18 cellular contexts compared by ENCODE assay signal in the genomic region with DNA sequence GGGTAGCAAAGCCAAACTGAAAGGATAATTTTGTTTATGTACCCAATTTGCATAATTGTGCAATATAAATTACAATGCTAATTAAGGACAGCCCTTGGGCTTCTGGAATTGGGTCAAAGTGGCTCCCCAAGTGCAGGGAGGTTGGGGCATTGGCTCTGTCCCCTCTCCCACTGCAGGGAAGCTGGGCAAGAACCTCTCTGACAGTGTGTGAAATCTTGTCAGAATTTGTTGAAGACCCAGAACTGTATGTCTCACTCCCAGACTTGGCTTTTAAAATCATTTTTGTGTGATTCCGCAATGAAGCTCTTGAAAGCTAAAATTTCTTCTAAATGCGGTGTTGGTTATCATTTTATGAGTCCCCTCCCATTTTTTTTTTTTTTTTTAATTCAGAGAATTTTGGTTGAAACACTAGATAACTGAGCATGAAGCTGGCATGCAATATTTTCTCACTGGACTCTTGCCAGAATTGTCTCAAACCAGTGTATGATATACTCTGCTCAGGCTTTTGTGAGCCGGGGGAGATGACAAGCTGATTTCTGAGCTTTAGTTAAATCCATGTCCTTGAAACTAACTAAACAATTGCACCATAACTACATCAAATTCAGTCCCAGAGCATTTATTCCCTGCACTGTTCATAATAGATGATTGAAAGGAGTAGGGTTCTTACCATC.
DNase-seq lines count a peak whose midpoint lies in the region; ATAC-seq, FAIRE-seq and TF ChIP-seq lines count a peak whose summit lies in the region.
"Had no signal": no experiment of that assay in that cellular context is flagged by ENCODE, and none has a peak within 500 bp of the region (broad histone marks: within the 10 kb centered on the region; RNA-seq: fewer than 3 reads in every experiment).

No MANE protein-coding gene starts in this region.

- ATAC-seq in GM21576 (IDR thresholded peaks at IDR 0.05; ENCODE audit: unreplicated experiment) = no peak
- ATAC-seq: foreskin keratinocyte, SK-N-SH treated with all-trans-retinoic acid at 6 μM for 48 hours had no signal

- TF ChIP-seq CTCF in H1 (IDR thresholded peaks at IDR 0.05; ENCODE audit: control extremely low read depth in 1 of 3, insufficient read depth in 1 of 3, low read depth in 1 of 3, low read length in 3 of 3) (no peak), mesothelial cell of epicardium (IDR thresholded peaks at IDR 0.05; ENCODE audit: unreplicated experiment) (no peak), nephron progenitor cell (IDR thresholded peaks at IDR 0.05) (no peak)

- no peaks in the 10 kb centered on the region for H3K9me3 Mint-ChIP-seq in mesothelial cell of epicardium
- no peaks in the 10 kb centered on the region for H3K9me3 Mint-ChIP-seq in nephron progenitor cell

- no peak overlapping the region for H3K4ac ChIP-seq in H1 (replicated peaks; ENCODE audit: insufficient read length, low read depth, low read length)

- H3K4me3 ChIP-seq in HAP-1 (no peak overlapping the region), H1 (ENCODE audit: extremely low read depth in 1 of 4, insufficient read depth in 2 of 4, low read depth in 3 of 4, low read length in 4 of 4) (peak overlapping the region in 1 of 4 experiments; percentile 2; a peak in 1 of 8 replicates)
- H3K4me3 ChIP-seq: skin epidermis had no signal

- no peak overlapping the region for H4K8ac ChIP-seq in H1 (ENCODE audit: extremely low read depth, insufficient read depth, low read length)

- WGBS in H1 (ENCODE audit: extremely low coverage in 1 of 2, insufficient coverage in 1 of 2, insufficient read length in 1 of 2, insufficient replicate concordance in 2 of 2, low coverage in 1 of 2, low lambda C conversion rate in 2 of 2, missing lambda C conversion rate in 1 of 2), 2 experiments = 96% methylated on average over 3 of the region's 3 CpGs; no CpG with 5 or more reads in 1 of the 2 experiments

- no peaks in the 10 kb centered on the region for H3K79me2 ChIP-seq in H1 (ENCODE audit: control insufficient read depth in 1 of 2, insufficient read depth in 2 of 2, low read length in 2 of 2)

- no peaks in the 10 kb centered on the region for H3K79me1 ChIP-seq in H1 (ENCODE audit: low read depth, low read length)

- POLR2A ChIA-PET in H1 (lab: Charles Lee; ENCODE audit: partially characterized antibody) = no interaction called here

- no peak for FAIRE-seq in H1 (lab: Jason Lieb, UNC)

- no peaks in the 10 kb centered on the region; the same call in 1 of the 2 replicates for H3K23me2 ChIP-seq in H1 (ENCODE audit: low read depth, low read length)

- peak overlapping the region; percentile 54; the same call in 1 of the 2 replicates for H2AFZ ChIP-seq in H1 (ENCODE audit: low read length)

- no peak overlapping the region for H2AK5ac ChIP-seq in H1 (ENCODE audit: low read depth, low read length)

- H3K27ac ChIP-seq in H1 (ENCODE audit: low read depth, low read length) = no peak overlapping the region
- H3K27ac ChIP-seq: foreskin keratinocyte, VCaP had no signal

- peak; percentile 7 to 14 for DNase-seq in HAP-1 (ENCODE audit: low spot score in 2 of 2)
- DNase-seq in NCI-H345 (lab: John Stamatoyannopoulos, UW) = peak; percentile 61
- DNase-seq in H1 (ENCODE audit: low read depth in 1 of 2, low spot score in 2 of 2) = no peak
- no peak for DNase-seq in mesothelial cell of epicardium (ENCODE audit: low spot score in 2 of 2, unreplicated experiment in 2 of 2)
- no peak for DNase-seq in midbrain (lab: John Stamatoyannopoulos, UW)
- DNase-seq in nephron progenitor cell = no peak
- DNase-seq in NCI-H146 treated with DMSO at 0.1 percent for 48 hours (lab: John Stamatoyannopoulos, UW; ENCODE audit: unreplicated experiment) = no peak
- DNase-seq: activated CD8-positive, alpha-beta memory T cell treated with anti-CD3 and anti-CD28 coated beads for 24 hours; activated effector memory CD4-positive, alpha-beta T cell treated with anti-CD3 and anti-CD28 coated beads, Interleukin-2, amount 50 U/mL, for 16 hours; effector CD8-positive, alpha-beta T cell; GOT3; IMR-90; stimulated activated naive CD4-positive, alpha-beta T cell treated with Interleukin-2 at 50 U/mL for 16 hours had no signal

- in situ Hi-C loops in HAP-1 (cut with MboI; ENCODE audit: low sequenced_read_pairs) = no loop called here

- no peak overlapping the region for H2BK12ac ChIP-seq in H1 (ENCODE audit: low read depth, low read length)

- H3K23ac ChIP-seq in H1 (ENCODE audit: insufficient read length) = no peak overlapping the region

- H3K4me2 ChIP-seq in H1 (ENCODE audit: insufficient read depth in 1 of 2, low read depth in 2 of 2, low read length in 2 of 2) = peak overlapping the region in 1 of 2 experiments; percentile 22; a peak in 1 of 4 replicates

- H3K36me3 Mint-ChIP-seq in mesothelial cell of epicardium (peaks cover 18% of the 10 kb centered on the region), nephron progenitor cell (ENCODE audit: low read depth) (no peaks in the 10 kb centered on the region)

- H3K4me1 ChIP-seq in HAP-1 (peaks cover 24% of the 10 kb centered on the region), H1 (replicated peaks in 1 of 4; ENCODE audit: control insufficient read depth in 3 of 4, insufficient read depth in 4 of 4, low read length in 3 of 4) (peaks cover 2 to 6% (median 3%) of the 10 kb centered on the region in 4 experiments; a peak in 5 of 7 replicates)
- H3K4me1 ChIP-seq: foreskin keratinocyte had no signal

- TF ChIP-seq RAD21 in H1 (IDR thresholded peaks at IDR 0.05 in 1 of 2, conservative IDR thresholded peaks at IDR 0.05 in 1 of 2; ENCODE audit: low read depth in 2 of 2, low read length in 2 of 2) = no peak

- no peak for TF ChIP-seq EP300 in H1 (IDR thresholded peaks at IDR 0.05; ENCODE audit: borderline replicate concordance in 1 of 2, low read depth in 2 of 2, low read length in 2 of 2)

- no peak overlapping the region for H2BK15ac ChIP-seq in H1 (ENCODE audit: low read length)

- H2BK5ac ChIP-seq in H1 (ENCODE audit: low read depth, low read length) = no peak overlapping the region

- H2BK120ac ChIP-seq in H1 (replicated peaks; ENCODE audit: low read depth, low read length) = peak overlapping the region; percentile 41

- H3K27me3 ChIP-seq in HAP-1 (ENCODE audit: low read depth) (no peaks in the 10 kb centered on the region), H1 (replicated peaks in 1 of 4; ENCODE audit: control insufficient read depth in 3 of 4, extremely low read depth in 1 of 4, insufficient read depth in 3 of 4, low read length in 3 of 4) (no peaks in the 10 kb centered on the region)
- H3K27me3 ChIP-seq: foreskin keratinocyte had no signal

- H3K9me3 ChIP-seq in HAP-1 (no peaks in the 10 kb centered on the region), H1 (ENCODE audit: insufficient read depth in 2 of 2, low read depth in 1 of 2, low read length in 1 of 2) (no peaks in the 10 kb centered on the region)

- H3K4me1 Mint-ChIP-seq in mesothelial cell of epicardium (peaks cover 21% of the 10 kb centered on the region), nephron progenitor cell (peaks cover 11% of the 10 kb centered on the region)

- no peak overlapping the region for H3K9ac ChIP-seq in H1 (replicated peaks in 1 of 4; ENCODE audit: extremely low read depth in 1 of 4, low read depth in 3 of 4, low read length in 3 of 4)

- H3K4me3 Mint-ChIP-seq in mesothelial cell of epicardium (no peak overlapping the region), nephron progenitor cell (no peak overlapping the region)

- peak overlapping the region; percentile 91 for H3K27ac Mint-ChIP-seq in mesothelial cell of epicardium
- no peak overlapping the region for H3K27ac Mint-ChIP-seq in nephron progenitor cell

- no peak overlapping the region for H3K18ac ChIP-seq in H1 (ENCODE audit: extremely low read depth, low read length)

- no peak overlapping the region for H2BK20ac ChIP-seq in H1 (ENCODE audit: low read length)

- no peaks in the 10 kb centered on the region for H4K20me1 ChIP-seq in H1 (replicated peaks in 1 of 2; ENCODE audit: control insufficient read depth in 1 of 2, insufficient read depth in 2 of 2, low read length in 2 of 2)

- CTCF ChIA-PET in H1 (lab: Charles Lee; ENCODE audit: partially characterized antibody) = interaction anchor here (0.7 to 2.5 kb wide), 3 partner anchors 25 to 142 kb away, joined by 3 to 8 read pairs (median 3); no protein-coding TSS in a partner anchor

- H3K14ac ChIP-seq in H1 (ENCODE audit: insufficient read length) = no peak overlapping the region

- no peaks in the 10 kb centered on the region for H3K27me3 Mint-ChIP-seq in mesothelial cell of epicardium (ENCODE audit: low read depth)
- no peaks in the 10 kb centered on the region for H3K27me3 Mint-ChIP-seq in nephron progenitor cell (ENCODE audit: low read depth, poor library complexity)

- H4K91ac ChIP-seq in H1 (replicated peaks; ENCODE audit: insufficient read length, low read length) = no peak overlapping the region

- H3K56ac ChIP-seq in H1 (replicated peaks; ENCODE audit: insufficient read length, low read depth, low read length) = no peak overlapping the region

- TF ChIP-seq POLR2A in H1 (IDR thresholded peaks at IDR 0.05; ENCODE audit: control extremely low read depth in 1 of 2, low read depth in 2 of 2, low read length in 2 of 2) = no peak

- no peaks in the 10 kb centered on the region for H3K36me3 ChIP-seq in HAP-1 (replicated peaks)
- H3K36me3 ChIP-seq in H1 (ENCODE audit: control insufficient read depth in 2 of 4, insufficient read depth in 4 of 4, low read length in 3 of 4) = no peaks in the 10 kb centered on the region

- H4K5ac ChIP-seq in H1 (ENCODE audit: insufficient read length, low read depth, low read length) = no peak overlapping the region

TF ChIP-seq in H1, 55 proteins besides CTCF, POLR2A, EP300 and RAD21:
- no peak for TF ChIP-seq NRF1 (IDR thresholded peaks at IDR 0.05; ENCODE audit: low read depth, low read length)
- no peak for TF ChIP-seq TEAD4 (IDR thresholded peaks at IDR 0.05; ENCODE audit: low read depth, low read length)
- peak; percentile 56; the same call in 1 of the 2 replicates for TF ChIP-seq CEBPB (IDR thresholded peaks at IDR 0.05; ENCODE audit: low read depth, low read length)
- TF ChIP-seq HDAC6 (IDR thresholded peaks at IDR 0.05; ENCODE audit: low read depth, low read length) = no peak
- TF ChIP-seq RBBP5 (IDR thresholded peaks at IDR 0.05; ENCODE audit: borderline replicate concordance, low read depth, low read length) = no peak
TF ChIP-seq in H1: peak in this region for 1.

Comparison
In these comparisons a context has a peak if more than half of its experiments do, and no peak if none do; other contexts are left out.
1. DNase-seq: peak in HAP-1 (2 of 2) and NCI-H345 (single experiment); none in H1 (0 of 2), mesothelial cell of epicardium (0 of 2), midbrain (single experiment), nephron progenitor cell (single experiment) and NCI-H146 treated with DMSO at 0.1 percent for 48 hours (single experiment).